In the genomic region with DNA sequence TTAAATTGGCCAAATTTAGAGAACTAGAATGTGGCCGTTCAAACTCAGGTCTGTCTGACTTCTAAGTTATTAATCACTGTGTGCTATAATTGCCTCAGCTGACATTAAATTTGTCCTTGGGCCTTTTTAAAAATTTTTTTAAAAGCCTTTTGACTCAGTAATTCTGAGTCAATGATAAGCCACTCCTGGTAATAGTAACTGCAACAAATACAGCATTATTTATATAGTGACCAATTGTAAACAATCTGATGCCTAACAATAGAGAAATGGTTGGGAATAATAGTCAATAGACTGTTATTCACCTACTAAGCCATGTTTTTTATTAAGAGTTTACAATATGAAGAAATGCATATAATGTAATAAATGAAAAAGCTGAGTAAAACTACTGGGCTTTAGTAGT, we compare ENCODE assay signal across 29 cellular contexts.
"Had no signal": no experiment of that assay in that cellular context is flagged by ENCODE, and none has a peak within 500 bp of the region (broad histone marks: within the 10 kb centered on the region; RNA-seq: fewer than 3 reads in every experiment).

No MANE protein-coding gene starts in this region.

- H3K4me1 Mint-ChIP-seq: naive B cell; neural crest cell; stimulated activated naive B cell treated with anti-CD40 and anti-IgM and Interleukin-4, amounts not matched to agents 10 μg/mL and 1 μg/mL and 100 μg/mL, for 72 hours had no signal

- H3K4me3 Mint-ChIP-seq: effector memory CD8-positive, alpha-beta T cell; mesothelial cell of epicardium; naive B cell; natural killer cell treated with Interleukin-12 subunit alpha and Interleukin-12 subunit beta and Interleukin-15 and Interleukin-18, amount 100 ng/mL, for 72 hours; neural crest cell; stimulated activated naive B cell treated with anti-CD40 and anti-IgM and Interleukin-4, amounts not matched to agents 10 μg/mL and 1 μg/mL and 100 μg/mL, for 72 hours; stimulated activated naive CD8-positive, alpha-beta T cell treated with anti-CD3 and anti-CD28 coated beads, Interleukin-15, Interleukin-2, amounts not matched to agents 100 ng/mL and 50 ng/mL, for 24 hours had no signal

- H3K36me3 Mint-ChIP-seq: natural killer cell treated with Interleukin-12 subunit alpha and Interleukin-12 subunit beta and Interleukin-15 and Interleukin-18, amount 100 ng/mL, for 72 hours had no signal

- H3K27me3 ChIP-seq: gastroesophageal sphincter, heart left ventricle, hepatocyte, neutrophil, spleen, suprapubic skin, transverse colon, upper lobe of right lung, uterus had no signal

- H3K4me3 ChIP-seq: coronary artery, gastroesophageal sphincter, heart left ventricle, hepatocyte, mucosa of descending colon, skin epidermis, spleen, suprapubic skin, transverse colon, upper lobe of right lung, uterus had no signal

- H3K9me3 ChIP-seq: gastroesophageal sphincter, heart left ventricle, mucosa of descending colon, neutrophil, spleen, suprapubic skin, transverse colon, upper lobe of right lung, uterus had no signal

- H3K36me3 ChIP-seq: uterus had no signal

- ATAC-seq: effector memory CD8-positive, alpha-beta T cell; gastroesophageal sphincter; heart left ventricle; left lobe of liver; mucosa of descending colon; natural killer cell treated with Interleukin-12 subunit alpha and Interleukin-12 subunit beta and Interleukin-15 and Interleukin-18, amount 100 ng/mL, for 72 hours; right cardiac atrium; stimulated activated naive B cell treated with anti-CD40 and anti-IgM and Interleukin-4, amounts not matched to agents 10 μg/mL and 1 μg/mL and 100 μg/mL, for 72 hours; upper lobe of right lung had no signal

- DNase-seq: dermis blood vessel endothelial cell; effector memory CD8-positive, alpha-beta T cell; foreskin fibroblast; heart left ventricle; kidney; mesenchymal stem cell; mucosa of descending colon; naive B cell; right cardiac atrium; spleen; stimulated activated CD4-positive, alpha-beta T cell treated with anti-CD3 and anti-CD28 coated beads, Interleukin-4, amount 100 ng/mL, for 4 hours; stimulated activated naive B cell treated with anti-CD40 and anti-IgM and Interleukin-4, amounts not matched to agents 10 μg/mL and 1 μg/mL and 100 μg/mL, for 72 hours; transverse colon; upper lobe of right lung; uterus had no signal

- H3K9ac ChIP-seq: parathyroid adenoma had no signal

- H3K27ac Mint-ChIP-seq: effector memory CD8-positive, alpha-beta T cell; mesothelial cell of epicardium; naive B cell; natural killer cell treated with Interleukin-12 subunit alpha and Interleukin-12 subunit beta and Interleukin-15 and Interleukin-18, amount 100 ng/mL, for 72 hours; progenitor cell of endocrine pancreas; stimulated activated naive B cell treated with anti-CD40 and anti-IgM and Interleukin-4, amounts not matched to agents 10 μg/mL and 1 μg/mL and 100 μg/mL, for 72 hours; stimulated activated naive CD8-positive, alpha-beta T cell treated with anti-CD3 and anti-CD28 coated beads, Interleukin-15, Interleukin-2, amounts not matched to agents 100 ng/mL and 50 ng/mL, for 24 hours had no signal

- FAIRE-seq: endometrium, kidney had no signal

- H3K27ac ChIP-seq: coronary artery, gastroesophageal sphincter, heart left ventricle, hepatocyte, neutrophil, parathyroid adenoma, skin epidermis, spleen, suprapubic skin, transverse colon, upper lobe of right lung, uterus had no signal

- H3K4me1 ChIP-seq: gastroesophageal sphincter, heart left ventricle, parathyroid adenoma, spleen, suprapubic skin, upper lobe of right lung, uterus had no signal

- H3K9me3 Mint-ChIP-seq: effector memory CD8-positive, alpha-beta T cell; natural killer cell treated with Interleukin-12 subunit alpha and Interleukin-12 subunit beta and Interleukin-15 and Interleukin-18, amount 100 ng/mL, for 72 hours; neural crest cell; stimulated activated naive B cell treated with anti-CD40 and anti-IgM and Interleukin-4, amounts not matched to agents 10 μg/mL and 1 μg/mL and 100 μg/mL, for 72 hours; stimulated activated naive CD8-positive, alpha-beta T cell treated with anti-CD3 and anti-CD28 coated beads, Interleukin-15, Interleukin-2, amounts not matched to agents 100 ng/mL and 50 ng/mL, for 24 hours had no signal

- H3K4me2 ChIP-seq: hepatocyte had no signal
